1 cellular context compared by ENCODE assay signal in the genomic region with DNA sequence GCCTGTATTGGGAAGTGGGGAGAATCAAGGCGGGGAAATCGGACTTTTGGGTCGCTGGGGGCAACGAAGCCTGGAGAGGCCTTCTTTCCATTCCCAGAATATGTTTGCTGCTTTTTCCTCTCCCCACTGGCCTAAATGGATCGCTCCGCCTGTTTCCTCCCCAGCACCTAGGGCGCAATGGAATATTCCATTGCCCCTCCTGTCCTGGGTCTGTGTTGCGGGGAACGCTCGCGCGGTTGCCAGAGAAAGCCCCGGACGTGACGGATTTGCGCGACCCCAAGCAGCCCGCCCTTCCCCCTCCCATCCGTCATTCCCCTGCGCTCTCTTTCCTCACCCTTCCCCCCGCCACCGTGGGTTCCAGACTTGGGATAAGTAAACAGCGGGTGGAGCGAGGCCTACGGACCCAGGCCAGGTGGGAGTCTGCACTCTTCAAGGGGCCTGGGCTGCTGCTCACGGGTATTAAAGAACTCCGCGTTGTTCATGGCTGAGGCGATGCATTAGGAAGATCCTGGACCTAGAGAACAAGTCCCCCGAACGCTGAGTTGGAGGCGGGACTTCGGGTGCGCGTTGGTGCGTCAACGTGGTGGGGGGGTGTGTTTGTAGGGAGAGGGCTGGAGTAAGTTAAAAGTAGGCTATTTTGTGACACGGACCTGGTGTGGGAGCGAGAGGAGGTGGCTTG.
TF ChIP-seq lines count a peak whose summit lies in the region.

A gene with protein sequence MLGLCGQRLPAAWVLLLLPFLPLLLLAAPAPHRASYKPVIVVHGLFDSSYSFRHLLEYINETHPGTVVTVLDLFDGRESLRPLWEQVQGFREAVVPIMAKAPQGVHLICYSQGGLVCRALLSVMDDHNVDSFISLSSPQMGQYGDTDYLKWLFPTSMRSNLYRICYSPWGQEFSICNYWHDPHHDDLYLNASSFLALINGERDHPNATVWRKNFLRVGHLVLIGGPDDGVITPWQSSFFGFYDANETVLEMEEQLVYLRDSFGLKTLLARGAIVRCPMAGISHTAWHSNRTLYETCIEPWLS (plus strand): TSS at position 307 of the 679 bp plus-strand sequence. CDS start 454 bp downstream, outside the sequence.

TF ChIP-seq in K562, 482 proteins besides CTCF, POLR2A, EP300 and RAD21 (continued from another document and continues in another):
- TF ChIP-seq, protein P1, sequence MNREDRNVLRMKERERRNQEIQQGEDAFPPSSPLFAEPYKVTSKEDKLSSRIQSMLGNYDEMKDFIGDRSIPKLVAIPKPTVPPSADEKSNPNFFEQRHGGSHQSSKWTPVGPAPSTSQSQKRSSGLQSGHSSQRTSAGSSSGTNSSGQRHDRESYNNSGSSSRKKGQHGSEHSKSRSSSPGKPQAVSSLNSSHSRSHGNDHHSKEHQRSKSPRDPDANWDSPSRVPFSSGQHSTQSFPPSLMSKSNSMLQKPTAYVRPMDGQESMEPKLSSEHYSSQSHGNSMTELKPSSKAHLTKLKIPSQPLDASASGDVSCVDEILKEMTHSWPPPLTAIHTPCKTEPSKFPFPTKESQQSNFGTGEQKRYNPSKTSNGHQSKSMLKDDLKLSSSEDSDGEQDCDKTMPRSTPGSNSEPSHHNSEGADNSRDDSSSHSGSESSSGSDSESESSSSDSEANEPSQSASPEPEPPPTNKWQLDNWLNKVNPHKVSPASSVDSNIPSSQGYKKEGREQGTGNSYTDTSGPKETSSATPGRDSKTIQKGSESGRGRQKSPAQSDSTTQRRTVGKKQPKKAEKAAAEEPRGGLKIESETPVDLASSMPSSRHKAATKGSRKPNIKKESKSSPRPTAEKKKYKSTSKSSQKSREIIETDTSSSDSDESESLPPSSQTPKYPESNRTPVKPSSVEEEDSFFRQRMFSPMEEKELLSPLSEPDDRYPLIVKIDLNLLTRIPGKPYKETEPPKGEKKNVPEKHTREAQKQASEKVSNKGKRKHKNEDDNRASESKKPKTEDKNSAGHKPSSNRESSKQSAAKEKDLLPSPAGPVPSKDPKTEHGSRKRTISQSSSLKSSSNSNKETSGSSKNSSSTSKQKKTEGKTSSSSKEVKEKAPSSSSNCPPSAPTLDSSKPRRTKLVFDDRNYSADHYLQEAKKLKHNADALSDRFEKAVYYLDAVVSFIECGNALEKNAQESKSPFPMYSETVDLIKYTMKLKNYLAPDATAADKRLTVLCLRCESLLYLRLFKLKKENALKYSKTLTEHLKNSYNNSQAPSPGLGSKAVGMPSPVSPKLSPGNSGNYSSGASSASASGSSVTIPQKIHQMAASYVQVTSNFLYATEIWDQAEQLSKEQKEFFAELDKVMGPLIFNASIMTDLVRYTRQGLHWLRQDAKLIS (CRISPR knock-in tag; IDR thresholded peaks at IDR 0.05), result peak; percentile 92
- no peak for TF ChIP-seq BDP1 (IDR thresholded peaks at IDR 0.05; ENCODE audit: insufficient read depth, insufficient read length)
- TF ChIP-seq SMAD1 (IDR thresholded peaks at IDR 0.05; ENCODE audit: low read depth, low read length, partially characterized antibody), result no peak
- TF ChIP-seq PHB2 (IDR thresholded peaks at IDR 0.05; ENCODE audit: low read depth), result no peak
- no peak for TF ChIP-seq RBM34 (IDR thresholded peaks at IDR 0.05; ENCODE audit: borderline replicate concordance, insufficient read depth, low read length)
- TF ChIP-seq U2AF1 (optimal IDR thresholded peaks at IDR 0.05; ENCODE audit: low read depth, low read length), result no peak
- TF ChIP-seq NCOR1 (IDR thresholded peaks at IDR 0.05), result peak; percentile 47
- no peak for TF ChIP-seq HNRNPUL1 (IDR thresholded peaks at IDR 0.05; ENCODE audit: low read length)
- peak in 1 of 2 experiments; percentile 97; a peak in 2 of 4 replicates for TF ChIP-seq MNT (conservative IDR thresholded peaks at IDR 0.05)
- no peak for TF ChIP-seq ZNF133 (CRISPR knock-in tag; IDR thresholded peaks at IDR 0.05)
- TF ChIP-seq SAFB2 (IDR thresholded peaks at IDR 0.05; ENCODE audit: borderline replicate concordance, low read depth, low read length, severe bottlenecking), result no peak
- TF ChIP-seq, protein P2, sequence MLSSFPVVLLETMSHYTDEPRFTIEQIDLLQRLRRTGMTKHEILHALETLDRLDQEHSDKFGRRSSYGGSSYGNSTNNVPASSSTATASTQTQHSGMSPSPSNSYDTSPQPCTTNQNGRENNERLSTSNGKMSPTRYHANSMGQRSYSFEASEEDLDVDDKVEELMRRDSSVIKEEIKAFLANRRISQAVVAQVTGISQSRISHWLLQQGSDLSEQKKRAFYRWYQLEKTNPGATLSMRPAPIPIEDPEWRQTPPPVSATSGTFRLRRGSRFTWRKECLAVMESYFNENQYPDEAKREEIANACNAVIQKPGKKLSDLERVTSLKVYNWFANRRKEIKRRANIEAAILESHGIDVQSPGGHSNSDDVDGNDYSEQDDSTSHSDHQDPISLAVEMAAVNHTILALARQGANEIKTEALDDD (IDR thresholded peaks at IDR 0.05), result no peak
- peak; percentile 94 for TF ChIP-seq GABPB1 (CRISPR knock-in tag; IDR thresholded peaks at IDR 0.05)
- peak; percentile 86 for TF ChIP-seq ZBTB40 (IDR thresholded peaks at IDR 0.05)
- no peak for TF ChIP-seq ZBTB40 (CRISPR knock-in tag; IDR thresholded peaks at IDR 0.05)
- TF ChIP-seq JUNB (CRISPR knock-in tag; conservative IDR thresholded peaks at IDR 0.05), result no peak
- TF ChIP-seq FOXK2 (conservative IDR thresholded peaks at IDR 0.05 in 1 of 2, IDR thresholded peaks at IDR 0.05 in 1 of 2; ENCODE audit: low read depth in 2 of 2), result peak; percentile 97 to 99
- 0 out of 2 replicates have a peak, but pooled peaks have one; percentile 24 for TF ChIP-seq ZNF24 (IDR thresholded peaks at IDR 0.05)
- TF ChIP-seq SMARCE1 (IDR thresholded peaks at IDR 0.05), result no peak
- no peak for TF ChIP-seq KLF13 (tag; IDR thresholded peaks at IDR 0.05; ENCODE audit: borderline replicate concordance, low read depth)
- TF ChIP-seq MBD2 (IDR thresholded peaks at IDR 0.05; ENCODE audit: borderline replicate concordance, low read depth), result peak; percentile 94
- TF ChIP-seq TEAD4 (IDR thresholded peaks at IDR 0.05; ENCODE audit: low read length), result no peak; the same call in 1 of the 2 replicates
- no peak for TF ChIP-seq TEAD4 (CRISPR knock-in tag; IDR thresholded peaks at IDR 0.05; ENCODE audit: borderline replicate concordance)
- TF ChIP-seq HOXB6 (CRISPR knock-in tag; IDR thresholded peaks at IDR 0.05; ENCODE audit: borderline replicate concordance), result no peak
- TF ChIP-seq LCOR (CRISPR knock-in tag; IDR thresholded peaks at IDR 0.05), result peak; percentile 78
- peak; percentile 56 for TF ChIP-seq KDM5B (IDR thresholded peaks at IDR 0.05; ENCODE audit: insufficient replicate concordance, low read depth, low read length)
- TF ChIP-seq GATA2 (CRISPR knock-in tag; IDR thresholded peaks at IDR 0.05), result no peak
- TF ChIP-seq TARDBP (IDR thresholded peaks at IDR 0.05), result peak; percentile 43; the same call in 1 of the 2 replicates
- no peak for TF ChIP-seq HDAC3 (IDR thresholded peaks at IDR 0.05; ENCODE audit: borderline replicate concordance, partially characterized antibody)
- no peak for TF ChIP-seq ZNF23 (CRISPR knock-in tag; IDR thresholded peaks at IDR 0.05)
- no peak for TF ChIP-seq NFYB (IDR thresholded peaks at IDR 0.05; ENCODE audit: extremely low read depth, insufficient read length)
- TF ChIP-seq, protein P3, sequence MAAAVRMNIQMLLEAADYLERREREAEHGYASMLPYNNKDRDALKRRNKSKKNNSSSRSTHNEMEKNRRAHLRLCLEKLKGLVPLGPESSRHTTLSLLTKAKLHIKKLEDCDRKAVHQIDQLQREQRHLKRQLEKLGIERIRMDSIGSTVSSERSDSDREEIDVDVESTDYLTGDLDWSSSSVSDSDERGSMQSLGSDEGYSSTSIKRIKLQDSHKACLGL (CRISPR knock-in tag; IDR thresholded peaks at IDR 0.05; ENCODE audit: borderline replicate concordance, poor library complexity, severe bottlenecking), result no peak
- no peak for TF ChIP-seq CBFA2T2 (conservative IDR thresholded peaks at IDR 0.05)
- TF ChIP-seq KAT7 (CRISPR knock-in tag; IDR thresholded peaks at IDR 0.05; ENCODE audit: borderline replicate concordance), result peak; percentile 86
- peak in 1 of 2 experiments; percentile 49; a peak in 1 of 4 replicates for TF ChIP-seq ETV6 (IDR thresholded peaks at IDR 0.05; ENCODE audit: borderline replicate concordance in 1 of 2, low read depth in 2 of 2, low read length in 1 of 2)
- no peak for TF ChIP-seq ETV6 (CRISPR knock-in tag; IDR thresholded peaks at IDR 0.05; ENCODE audit: borderline replicate concordance)
- TF ChIP-seq, protein P4, sequence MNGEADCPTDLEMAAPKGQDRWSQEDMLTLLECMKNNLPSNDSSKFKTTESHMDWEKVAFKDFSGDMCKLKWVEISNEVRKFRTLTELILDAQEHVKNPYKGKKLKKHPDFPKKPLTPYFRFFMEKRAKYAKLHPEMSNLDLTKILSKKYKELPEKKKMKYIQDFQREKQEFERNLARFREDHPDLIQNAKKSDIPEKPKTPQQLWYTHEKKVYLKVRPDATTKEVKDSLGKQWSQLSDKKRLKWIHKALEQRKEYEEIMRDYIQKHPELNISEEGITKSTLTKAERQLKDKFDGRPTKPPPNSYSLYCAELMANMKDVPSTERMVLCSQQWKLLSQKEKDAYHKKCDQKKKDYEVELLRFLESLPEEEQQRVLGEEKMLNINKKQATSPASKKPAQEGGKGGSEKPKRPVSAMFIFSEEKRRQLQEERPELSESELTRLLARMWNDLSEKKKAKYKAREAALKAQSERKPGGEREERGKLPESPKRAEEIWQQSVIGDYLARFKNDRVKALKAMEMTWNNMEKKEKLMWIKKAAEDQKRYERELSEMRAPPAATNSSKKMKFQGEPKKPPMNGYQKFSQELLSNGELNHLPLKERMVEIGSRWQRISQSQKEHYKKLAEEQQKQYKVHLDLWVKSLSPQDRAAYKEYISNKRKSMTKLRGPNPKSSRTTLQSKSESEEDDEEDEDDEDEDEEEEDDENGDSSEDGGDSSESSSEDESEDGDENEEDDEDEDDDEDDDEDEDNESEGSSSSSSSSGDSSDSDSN (IDR thresholded peaks at IDR 0.05; ENCODE audit: borderline replicate concordance in 1 of 2, low read depth in 2 of 2, low read length in 2 of 2), result 0 out of 4 replicates have a peak, but pooled peaks of 1 of the 2 experiments have one; percentile 19
